8 cellular contexts compared by ENCODE assay signal in the genomic region with DNA sequence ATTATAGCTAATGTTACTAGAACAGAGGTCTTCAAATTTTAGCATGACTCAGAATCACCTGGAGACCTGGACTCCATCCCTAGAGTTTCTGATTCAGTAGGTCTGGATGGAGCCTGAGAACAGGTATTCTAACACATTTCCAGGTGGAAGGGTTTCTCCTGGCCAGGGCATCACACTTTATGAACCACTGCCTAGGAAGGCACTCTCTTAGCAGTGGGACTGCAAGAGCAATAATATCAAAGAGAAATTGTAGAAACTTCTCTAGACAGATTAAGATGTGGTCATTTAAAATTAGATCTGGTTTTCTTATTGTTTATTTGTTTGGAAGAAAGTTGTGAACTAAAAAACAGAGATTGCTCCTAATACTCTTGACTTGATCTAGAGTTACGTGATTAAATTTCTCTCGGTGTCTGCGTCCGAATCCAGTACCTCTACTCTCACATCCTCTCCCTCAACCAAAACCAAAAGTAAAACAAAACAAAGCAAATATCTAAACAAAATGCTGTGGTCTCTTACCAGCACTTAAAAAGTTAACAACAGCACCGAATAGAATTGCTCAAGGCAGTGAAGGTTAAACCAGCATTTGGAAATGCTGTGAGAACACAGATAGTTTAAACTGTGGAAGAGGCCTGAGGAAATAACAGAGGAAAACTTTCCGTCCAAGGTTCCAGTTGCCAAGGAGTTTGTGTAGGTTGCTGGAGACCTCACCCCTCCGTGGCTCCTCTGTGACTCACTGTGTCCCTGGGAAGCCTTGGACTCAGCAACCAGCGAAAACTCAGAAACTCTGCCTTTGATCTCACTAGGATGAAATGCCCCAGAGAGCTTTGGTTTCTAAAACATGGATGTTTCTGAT.
DNase-seq lines count a peak whose midpoint lies in the region; ATAC-seq, FAIRE-seq and TF ChIP-seq lines count a peak whose summit lies in the region.

No MANE protein-coding gene starts in this region.

- H3K4me2 ChIP-seq in HepG2 (ENCODE audit: low read depth, low read length): no peak overlapping the region

- H3K9me3 Mint-ChIP-seq in type B pancreatic cell: peaks cover 10% of the 10 kb centered on the region
- H3K9me3 Mint-ChIP-seq in activated naive CD4-positive, alpha-beta T cell treated with anti-CD3 and anti-CD28 coated beads, Interleukin-2, amount 10 ng/mL, durations not matched to agents 7 days and 5 days: no peaks in the 10 kb centered on the region

- 54% methylated on average over 7 of the region's 8 CpGs for WGBS in HepG2 (ENCODE audit: low lambda C conversion rate)

- H4K20me1 ChIP-seq in HepG2 (ENCODE audit: insufficient read depth, low read length): no peaks in the 10 kb centered on the region

- no peak overlapping the region for H3K9ac ChIP-seq in HepG2 (ENCODE audit: insufficient read depth, low read depth, low read length)

- POLR2A ChIA-PET in HepG2 (lab: Yijun Ruan, JAX): no interaction called here

- no peak for TF ChIP-seq EP300 in HepG2 (IDR thresholded peaks at IDR 0.05; ENCODE audit: low read depth in 2 of 2, low read length in 2 of 2)
- TF ChIP-seq EP300 in HepG2 (CRISPR knock-in tag; IDR thresholded peaks at IDR 0.05; ENCODE audit: borderline replicate concordance): no peak

- intact Hi-C loops in ascending aorta (cut with DNase I): no loop called here
- intact Hi-C loops in HepG2 (cut with micrococcal nuclease; ENCODE audit: unreplicated experiment): no loop called here

- peaks cover 9% of the 10 kb centered on the region for H3K4me1 Mint-ChIP-seq in type B pancreatic cell (ENCODE audit: unreplicated experiment)
- H3K4me1 Mint-ChIP-seq in activated naive CD4-positive, alpha-beta T cell treated with anti-CD3 and anti-CD28 coated beads, Interleukin-2, amount 10 ng/mL, durations not matched to agents 7 days and 5 days: no peaks in the 10 kb centered on the region

- no peaks in the 10 kb centered on the region for H3K36me3 Mint-ChIP-seq in type B pancreatic cell
- no peaks in the 10 kb centered on the region for H3K36me3 Mint-ChIP-seq in activated naive CD4-positive, alpha-beta T cell treated with anti-CD3 and anti-CD28 coated beads, Interleukin-2, amount 10 ng/mL, durations not matched to agents 7 days and 5 days

- H3K27me3 Mint-ChIP-seq in type B pancreatic cell: no peaks in the 10 kb centered on the region
- peaks cover 5% of the 10 kb centered on the region for H3K27me3 Mint-ChIP-seq in activated naive CD4-positive, alpha-beta T cell treated with anti-CD3 and anti-CD28 coated beads, Interleukin-2, amount 10 ng/mL, durations not matched to agents 7 days and 5 days

- no TSS peak for BruUV-seq in HepG2 (replicated peaks; lab: Mats Ljungman, UMichigan)

- H3K4me3 ChIP-seq in ascending aorta: peak overlapping the region; percentile 33 to 35
- H3K4me3 ChIP-seq in HepG2 (replicated peaks in 1 of 3; ENCODE audit: insufficient read depth in 1 of 3, low read depth in 2 of 3, low read length in 3 of 3): no peak overlapping the region

- TF ChIP-seq RAD21 in HepG2 (CRISPR knock-in tag; IDR thresholded peaks at IDR 0.05): no peak

- no peaks in the 10 kb centered on the region for H3K9me3 ChIP-seq in ascending aorta
- H3K9me3 ChIP-seq in HepG2 (ENCODE audit: low read length): no peaks in the 10 kb centered on the region

- no peaks in the 10 kb centered on the region for H3K79me2 ChIP-seq in HepG2 (ENCODE audit: insufficient read depth, low read length)

- H2AFZ ChIP-seq in HepG2 (ENCODE audit: low read length): no peak overlapping the region

- DNase-seq in H4 (ENCODE audit: low spot score) (peak; percentile 72), ascending aorta (ENCODE audit: low spot score in 2 of 2) (peak in 1 of 2 donors; percentile 73), HepG2 (ENCODE audit: low spot score) (peak; percentile 3), type B pancreatic cell (ENCODE audit: extremely low spot score, unreplicated experiment) (no peak), NCI-H2107 treated with DMSO at 0.1 percent for 48 hours (lab: John Stamatoyannopoulos, UW; ENCODE audit: unreplicated experiment) (no peak), KG1 (lab: John Stamatoyannopoulos, UW) (no peak)
- no peak for DNase-seq in activated naive CD4-positive, alpha-beta T cell treated with anti-CD3 and anti-CD28 coated beads, Interleukin-2, amount 10 ng/mL, durations not matched to agents 7 days and 5 days

- TF ChIP-seq CTCF in ascending aorta (IDR thresholded peaks at IDR 0.05) (no peak), HepG2 (CRISPR knock-in tag; IDR thresholded peaks at IDR 0.05) (no peak), type B pancreatic cell (conservative IDR thresholded peaks at IDR 0.05) (no peak)

- peak; percentile 43; the same call in 1 of the 3 replicates for ATAC-seq in HepG2
- ATAC-seq in GM18870 (IDR thresholded peaks at IDR 0.05; ENCODE audit: unreplicated experiment): no peak

- no peaks in the 10 kb centered on the region for H3K27me3 ChIP-seq in ascending aorta
- 0 out of 5 replicates have a peak, but pooled peaks cover 0 to 4% of the 10 kb centered on the region in 2 experiments for H3K27me3 ChIP-seq in HepG2 (ENCODE audit: control insufficient read depth in 1 of 2, insufficient read depth in 2 of 2, low read length in 2 of 2)

- in situ Hi-C loops in HepG2 (cut with HindIII; ENCODE audit: extremely low pct_ligation_motif_present, low pct_unique_long_range_greater_than_20kb): no loop called here

- no peak overlapping the region for H3K4me3 Mint-ChIP-seq in type B pancreatic cell
- no peak overlapping the region for H3K4me3 Mint-ChIP-seq in activated naive CD4-positive, alpha-beta T cell treated with anti-CD3 and anti-CD28 coated beads, Interleukin-2, amount 10 ng/mL, durations not matched to agents 7 days and 5 days

- peak overlapping the region; percentile 60 for H3K27ac Mint-ChIP-seq in type B pancreatic cell
- no peak overlapping the region for H3K27ac Mint-ChIP-seq in activated naive CD4-positive, alpha-beta T cell treated with anti-CD3 and anti-CD28 coated beads, Interleukin-2, amount 10 ng/mL, durations not matched to agents 7 days and 5 days

- H3K27ac ChIP-seq in ascending aorta (peak overlapping the region in 1 of 2 donors; percentile 26), HepG2 (ENCODE audit: extremely low read length, insufficient read depth, low read length) (no peak overlapping the region)

- H3K4me1 ChIP-seq in ascending aorta (no peaks in the 10 kb centered on the region), HepG2 (ENCODE audit: insufficient read depth, low read length) (no peaks in the 10 kb centered on the region)

- no peak for TF ChIP-seq POLR2A in HepG2 (IDR thresholded peaks at IDR 0.05; ENCODE audit: insufficient read depth in 1 of 2, low read depth in 2 of 2, low read length in 2 of 2)

- CTCF ChIA-PET in HepG2 (lab: Yijun Ruan, JAX; ENCODE audit: low intra/inter-chr PET ratio, low total read pairs): no interaction called here
- CTCF ChIA-PET in activated naive CD4-positive, alpha-beta T cell treated with anti-CD3 and anti-CD28 coated beads, Interleukin-2, amount 10 ng/mL, durations not matched to agents 7 days and 5 days (lab: Charles Lee): no interaction called here

- H3K36me3 ChIP-seq in ascending aorta: no peaks in the 10 kb centered on the region
- H3K36me3 ChIP-seq in HepG2 (replicated peaks in 1 of 2; ENCODE audit: control insufficient read depth in 1 of 2, insufficient read depth in 2 of 2, low read length in 2 of 2): no peaks in the 10 kb centered on the region

- FAIRE-seq in HepG2 (lab: Jason Lieb, UNC): no peak

TF ChIP-seq in HepG2, 621 proteins besides CTCF, POLR2A, EP300 and RAD21 (continues in another document):
- TF ChIP-seq, protein P1, sequence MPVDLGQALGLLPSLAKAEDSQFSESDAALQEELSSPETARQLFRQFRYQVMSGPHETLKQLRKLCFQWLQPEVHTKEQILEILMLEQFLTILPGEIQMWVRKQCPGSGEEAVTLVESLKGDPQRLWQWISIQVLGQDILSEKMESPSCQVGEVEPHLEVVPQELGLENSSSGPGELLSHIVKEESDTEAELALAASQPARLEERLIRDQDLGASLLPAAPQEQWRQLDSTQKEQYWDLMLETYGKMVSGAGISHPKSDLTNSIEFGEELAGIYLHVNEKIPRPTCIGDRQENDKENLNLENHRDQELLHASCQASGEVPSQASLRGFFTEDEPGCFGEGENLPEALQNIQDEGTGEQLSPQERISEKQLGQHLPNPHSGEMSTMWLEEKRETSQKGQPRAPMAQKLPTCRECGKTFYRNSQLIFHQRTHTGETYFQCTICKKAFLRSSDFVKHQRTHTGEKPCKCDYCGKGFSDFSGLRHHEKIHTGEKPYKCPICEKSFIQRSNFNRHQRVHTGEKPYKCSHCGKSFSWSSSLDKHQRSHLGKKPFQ (CRISPR knock-in tag; IDR thresholded peaks at IDR 0.05; ENCODE audit: insufficient replicate concordance): no peak
- TF ChIP-seq ZNF619 (CRISPR knock-in tag; IDR thresholded peaks at IDR 0.05) (no peak), SCMH1 (CRISPR knock-in tag; IDR thresholded peaks at IDR 0.05; ENCODE audit: borderline replicate concordance) (no peak), ZNF350 (CRISPR knock-in tag; IDR thresholded peaks at IDR 0.05; ENCODE audit: borderline replicate concordance, low read depth) (no peak), ZNF768 (CRISPR knock-in tag; IDR thresholded peaks at IDR 0.05) (no peak), SETDB1 (CRISPR knock-in tag; IDR thresholded peaks at IDR 0.05; ENCODE audit: borderline replicate concordance) (no peak), HMG20A (CRISPR knock-in tag; IDR thresholded peaks at IDR 0.05; ENCODE audit: borderline replicate concordance) (no peak), ZNF777 (CRISPR knock-in tag; IDR thresholded peaks at IDR 0.05) (no peak)
- TF ChIP-seq, protein P2, sequence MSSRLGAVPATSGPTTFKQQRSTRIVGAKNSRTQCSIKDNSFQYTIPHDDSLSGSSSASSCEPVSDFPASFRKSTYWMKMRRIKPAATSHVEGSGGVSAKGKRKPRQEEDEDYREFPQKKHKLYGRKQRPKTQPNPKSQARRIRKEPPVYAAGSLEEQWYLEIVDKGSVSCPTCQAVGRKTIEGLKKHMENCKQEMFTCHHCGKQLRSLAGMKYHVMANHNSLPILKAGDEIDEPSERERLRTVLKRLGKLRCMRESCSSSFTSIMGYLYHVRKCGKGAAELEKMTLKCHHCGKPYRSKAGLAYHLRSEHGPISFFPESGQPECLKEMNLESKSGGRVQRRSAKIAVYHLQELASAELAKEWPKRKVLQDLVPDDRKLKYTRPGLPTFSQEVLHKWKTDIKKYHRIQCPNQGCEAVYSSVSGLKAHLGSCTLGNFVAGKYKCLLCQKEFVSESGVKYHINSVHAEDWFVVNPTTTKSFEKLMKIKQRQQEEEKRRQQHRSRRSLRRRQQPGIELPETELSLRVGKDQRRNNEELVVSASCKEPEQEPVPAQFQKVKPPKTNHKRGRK (CRISPR knock-in tag; IDR thresholded peaks at IDR 0.05): no peak

Comparison
In these comparisons a context has a peak if more than half of its experiments do, and no peak if none do; other contexts are left out.
1. DNase-seq: peak in H4 (single experiment) and HepG2 (single experiment); none in type B pancreatic cell (single experiment), NCI-H2107 treated with DMSO at 0.1 percent for 48 hours (single experiment), KG1 (single experiment) and activated naive CD4-positive, alpha-beta T cell treated with anti-CD3 and anti-CD28 coated beads, Interleukin-2, amount 10 ng/mL, durations not matched to agents 7 days and 5 days (single experiment).
2. H3K4me3 ChIP-seq: peak in ascending aorta (2 of 2); none in HepG2 (0 of 3).